In the genomic region with DNA sequence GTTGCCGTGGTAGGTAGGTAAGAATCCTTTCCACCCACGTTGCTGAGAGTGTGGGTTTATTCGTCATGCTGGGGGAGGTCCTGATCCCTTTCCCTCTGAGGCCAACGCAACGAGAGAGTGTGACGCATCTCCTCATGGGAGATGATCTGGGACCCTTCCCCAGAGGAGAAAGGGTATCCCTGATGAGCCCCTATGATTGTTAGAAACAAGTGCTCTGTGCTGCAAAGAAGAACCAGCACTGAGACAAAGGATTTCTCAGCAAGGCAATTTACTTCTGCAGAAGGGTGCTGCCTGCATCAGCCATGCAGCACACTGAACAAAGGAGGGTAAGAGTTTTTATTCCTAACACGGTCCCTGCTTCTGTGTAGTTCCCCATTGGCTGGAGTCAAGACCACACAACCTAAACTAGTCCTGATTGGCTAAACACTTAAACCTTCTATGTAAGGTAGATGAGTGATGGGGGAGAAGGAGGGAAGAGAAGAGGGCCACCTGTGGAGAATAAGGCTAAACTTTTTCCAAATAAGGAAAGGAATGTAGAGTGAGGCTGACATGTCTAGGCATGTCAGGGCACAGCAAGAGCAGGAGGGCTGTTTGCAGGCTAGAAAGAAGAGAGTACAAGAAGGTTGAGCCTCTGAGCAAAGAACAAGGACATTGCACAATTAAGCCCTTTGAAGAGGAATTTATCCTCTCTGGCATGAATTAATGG, we compare ENCODE assay signal across 1 cellular context.
TF ChIP-seq lines count a peak whose summit lies in the region.

No MANE protein-coding gene starts in this region.

TF ChIP-seq in GM12878, 131 proteins besides CTCF, POLR2A, EP300 and RAD21:
- no peak for TF ChIP-seq RUNX3 (IDR thresholded peaks at IDR 0.05; ENCODE audit: low read length)
- TF ChIP-seq CBX5 (IDR thresholded peaks at IDR 0.05; ENCODE audit: low read depth) = peak; percentile 91; the same call in 1 of the 2 replicates
